1 cellular context compared by ENCODE assay signal in genomic region chr1:149888999-149889289, GRCh38.
TF ChIP-seq lines count a peak whose summit lies in the region.

No MANE protein-coding gene starts in this region.

TF ChIP-seq in A549, 52 proteins besides CTCF, POLR2A, EP300 and RAD21:
- TF ChIP-seq TFCP2L1 (CRISPR knock-in tag; IDR thresholded peaks at IDR 0.05) (0 out of 2 replicates have a peak, but pooled peaks have one; percentile 4), MAX (IDR thresholded peaks at IDR 0.05) (no peak)
TF ChIP-seq in A549: peak in this region for 1.
